8 cellular contexts compared by ENCODE assay signal in genomic region chr17:60678118-60678444, GRCh38. TPM values are rescaled to one million over a fixed set of nuclear protein-coding genes. Genes with fewer than 3 reads are reported as not detected.
DNase-seq lines count a peak whose midpoint lies in the region; ATAC-seq and TF ChIP-seq lines count a peak whose summit lies in the region.

No MANE protein-coding gene starts in this region.

- H3K4me3 ChIP-seq in CD4-positive, alpha-beta memory T cell (ENCODE audit: low read length in 2 of 2) = peak overlapping the region; percentile 65 to 96
- H3K4me3 ChIP-seq in Karpas-422 (ENCODE audit: low read length) = peak overlapping the region; percentile 81
- H3K4me3 ChIP-seq in dorsolateral prefrontal cortex = peak overlapping the region; percentile 62 to 98 (median 91)

- H3K27ac Mint-ChIP-seq in CD4-positive, alpha-beta memory T cell = peak overlapping the region; percentile 93 to 99 (median 98)
- peak overlapping the region; percentile 98 for H3K27ac Mint-ChIP-seq in nephron progenitor cell

- H3K36me3 ChIP-seq in CD4-positive, alpha-beta memory T cell (ENCODE audit: insufficient read depth, low read length) = peaks cover 2% of the 10 kb centered on the region
- H3K36me3 ChIP-seq in Karpas-422 (ENCODE audit: insufficient read depth, low read length) = no peaks in the 10 kb centered on the region

- peaks cover 5% of the 10 kb centered on the region; the same call in 1 of the 2 replicates for H3K79me2 ChIP-seq in Karpas-422 (ENCODE audit: low read length)

- no peaks in the 10 kb centered on the region for H3K9me2 ChIP-seq in Karpas-422 (replicated peaks; ENCODE audit: insufficient read depth, low read length)

- H3K9ac ChIP-seq in Karpas-422 (ENCODE audit: low read length) = peak overlapping the region; percentile 83

- ATAC-seq in GM18861 (IDR thresholded peaks at IDR 0.05; ENCODE audit: unreplicated experiment) = no peak
- ATAC-seq in GM21619 (IDR thresholded peaks at IDR 0.05; ENCODE audit: unreplicated experiment) = no peak
- ATAC-seq in GM21447 (IDR thresholded peaks at IDR 0.05; ENCODE audit: unreplicated experiment) = no peak

- H3K9me3 ChIP-seq in CD4-positive, alpha-beta memory T cell (ENCODE audit: control insufficient read depth in 1 of 2, low read length in 2 of 2) = no peaks in the 10 kb centered on the region
- no peaks in the 10 kb centered on the region for H3K9me3 ChIP-seq in Karpas-422 (ENCODE audit: low read length)

- no peaks in the 10 kb centered on the region for H3K27me3 ChIP-seq in CD4-positive, alpha-beta memory T cell (ENCODE audit: insufficient read depth, low read length)
- H3K27me3 ChIP-seq in Karpas-422 (ENCODE audit: low read length) = no peaks in the 10 kb centered on the region
- H3K27me3 ChIP-seq in dorsolateral prefrontal cortex = no peaks in the 10 kb centered on the region

- no peak for DNase-seq in CD4-positive, alpha-beta memory T cell
- peak; percentile 46 for DNase-seq in Karpas-422
- DNase-seq in dorsolateral prefrontal cortex = no peak
- DNase-seq in nephron progenitor cell = no peak
- DNase-seq in stimulated activated CD8-positive, alpha-beta memory T cell treated with anti-CD3 and anti-CD28 coated beads, Interleukin-4, amount 100 ng/mL, for 48 hours = no peak

- POLR2A ChIA-PET in CD4-positive, alpha-beta memory T cell (lab: Charles Lee; ENCODE audit: partially characterized antibody) = interaction anchor here (0.7 to 2.0 kb wide), 9 partner anchors 10 to 1571 kb away, joined by 3 to 24 read pairs (median 4); partner anchors contain the start of genes DHX40, PPM1D, RNFT1 and TRIM37

- H2AFZ ChIP-seq in Karpas-422 (ENCODE audit: low read length) = peak overlapping the region; percentile 91

- H3K27me3 Mint-ChIP-seq in CD4-positive, alpha-beta memory T cell = no peaks in the 10 kb centered on the region
- H3K27me3 Mint-ChIP-seq in nephron progenitor cell (ENCODE audit: low read depth, poor library complexity) = peaks cover 16% of the 10 kb centered on the region

- no peaks in the 10 kb centered on the region for H4K20me1 ChIP-seq in Karpas-422 (ENCODE audit: insufficient read depth, low read depth, low read length)

- H3K27ac ChIP-seq in CD4-positive, alpha-beta memory T cell (ENCODE audit: low read depth, low read length) = peak overlapping the region; percentile 72
- H3K27ac ChIP-seq in Karpas-422 (ENCODE audit: low read length) (no peak overlapping the region), dorsolateral prefrontal cortex (peak overlapping the region in 57 of 59 donors; percentile 45 to 98 (median 94))

- CTCF ChIA-PET in CD4-positive, alpha-beta memory T cell (lab: Charles Lee; ENCODE audit: partially characterized antibody) = interaction anchor here (1.0 kb wide), 1 partner anchor 102 kb away, joined by 3 read pairs; no protein-coding TSS in a partner anchor

- H3K4me3 Mint-ChIP-seq in CD4-positive, alpha-beta memory T cell = peak overlapping the region; percentile 91 to 99 (median 97)
- H3K4me3 Mint-ChIP-seq in nephron progenitor cell = peak overlapping the region; percentile 98

- TF ChIP-seq CTCF in dorsolateral prefrontal cortex (IDR thresholded peaks at IDR 0.05 in 54 of 56, conservative IDR thresholded peaks at IDR 0.05 in 2 of 56; ENCODE audit: low read depth in 1 of 56, partially characterized antibody in 56 of 56) = no peak
- TF ChIP-seq CTCF in nephron progenitor cell (IDR thresholded peaks at IDR 0.05) = no peak

- no peaks in the 10 kb centered on the region for H3K9me3 Mint-ChIP-seq in CD4-positive, alpha-beta memory T cell
- H3K9me3 Mint-ChIP-seq in nephron progenitor cell = peaks cover 5% of the 10 kb centered on the region

- peaks cover 17 to 26% (median 23%) of the 10 kb centered on the region in 4 donors for H3K4me1 Mint-ChIP-seq in CD4-positive, alpha-beta memory T cell
- H3K4me1 Mint-ChIP-seq in nephron progenitor cell = peaks cover 23% of the 10 kb centered on the region

- peak overlapping the region; percentile 73 for H3K4me2 ChIP-seq in Karpas-422 (ENCODE audit: low read depth, low read length, poor library complexity, severe bottlenecking)

- peaks cover 14% of the 10 kb centered on the region for H3K4me1 ChIP-seq in CD4-positive, alpha-beta memory T cell (ENCODE audit: insufficient read depth, low read length)
- peaks cover 12% of the 10 kb centered on the region for H3K4me1 ChIP-seq in Karpas-422 (ENCODE audit: low read length)

- peaks cover 9 to 17% of the 10 kb centered on the region in 2 donors for H3K36me3 Mint-ChIP-seq in CD4-positive, alpha-beta memory T cell
- H3K36me3 Mint-ChIP-seq in nephron progenitor cell (ENCODE audit: low read depth) = no peaks in the 10 kb centered on the region

- intact Hi-C loops in CD4-positive, alpha-beta memory T cell (cut with micrococcal nuclease) = loop anchor here (10.0 kb wide), 1 partner anchor 1113 kb away; the partner anchor contains the start of gene DHX40
- intact Hi-C loops in dorsolateral prefrontal cortex (cut with DNase I) = loop anchor here in 1 of 2 donors (5.0 kb wide), 1 partner anchor 69 kb away; no protein-coding TSS in a partner anchor

RNA-seq across cellular contexts. Expression of gene BCAS3, which starts 0.4 kb away (rescaled TPM):
- 10 to 100 TPM; 40.3 to 42.2 TPM for total RNA-seq in CD4-positive, alpha-beta memory T cell
- 10 to 100 TPM; 27.0 to 45.2 TPM for polyA plus RNA-seq in CD4-positive, alpha-beta memory T cell
- total RNA-seq in Karpas-422 (2014; rRNA removed; shearing (Covaris generic); ENCODE audit: low replicate concordance) = 32.6 and 42.6 TPM in 2 replicates
- total RNA-seq in dorsolateral prefrontal cortex = 10 to 100 TPM; 51.5 to 99.8 (median 76.7) TPM
